In the genomic region with DNA sequence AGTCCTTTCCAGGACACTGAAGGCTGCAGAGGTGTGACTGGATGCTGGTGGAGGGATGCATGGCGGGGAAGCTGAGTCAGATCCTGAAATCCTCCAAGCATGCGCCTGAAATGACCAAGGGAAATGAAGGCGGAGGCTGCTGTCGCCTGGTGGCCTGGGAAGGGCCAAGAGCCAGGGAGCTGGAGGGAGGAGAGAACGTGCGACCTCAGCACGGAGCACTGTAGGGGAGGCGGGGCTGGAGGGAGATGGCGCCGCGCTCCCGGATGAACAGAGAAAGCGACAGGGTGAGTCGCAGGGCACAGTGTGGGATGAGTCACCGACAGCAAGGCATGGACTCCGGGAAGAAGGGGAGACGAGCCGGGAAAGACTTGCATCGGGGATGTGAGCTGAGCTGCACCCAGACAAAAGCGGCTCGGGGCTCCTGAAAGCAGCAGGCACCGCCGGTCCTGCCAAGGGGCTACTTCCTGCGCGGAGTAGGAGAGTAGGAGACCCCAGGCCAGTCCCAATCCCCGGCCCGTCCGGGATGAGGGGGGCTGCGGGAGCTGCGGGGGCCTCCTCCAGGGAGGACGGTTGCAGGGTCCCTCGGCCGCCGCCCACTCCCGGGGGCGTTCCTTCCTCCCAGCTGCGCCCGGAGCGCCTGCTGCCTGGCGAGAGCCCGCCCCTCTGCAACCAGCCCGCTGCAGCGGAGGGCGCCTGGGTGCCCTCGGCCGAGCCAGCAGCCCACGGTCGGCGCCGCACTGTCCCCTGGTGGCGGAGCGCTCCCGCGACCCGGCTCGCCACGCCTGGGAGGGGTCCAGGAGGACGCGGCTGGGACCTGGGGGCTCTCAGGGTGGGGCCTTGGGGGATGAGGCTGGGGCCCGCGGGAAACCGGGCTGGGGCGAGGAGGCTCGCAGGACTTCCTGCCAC, we compare ENCODE assay signal across 1 cellular context.
TF ChIP-seq lines count a peak whose summit lies in the region.

No MANE protein-coding gene starts in this region.

TF ChIP-seq in GM12878, 131 proteins besides CTCF, POLR2A, EP300 and RAD21 (continued from another document and continues in another):
- TF ChIP-seq NR2C2 (IDR thresholded peaks at IDR 0.05; ENCODE audit: borderline replicate concordance, control insufficient read depth, insufficient read length, low read depth), result no peak
- TF ChIP-seq TARDBP (IDR thresholded peaks at IDR 0.05; ENCODE audit: borderline replicate concordance), result no peak
- TF ChIP-seq ZNF24 (IDR thresholded peaks at IDR 0.05), result no peak
- no peak for TF ChIP-seq BCL3 (IDR thresholded peaks at IDR 0.05; ENCODE audit: borderline replicate concordance, insufficient read depth, low read depth, low read length, poor library complexity, severe bottlenecking)
- peak; percentile 85 for TF ChIP-seq GATAD2B (conservative IDR thresholded peaks at IDR 0.05; ENCODE audit: low read depth)
- no peak for TF ChIP-seq SREBF1 (IDR thresholded peaks at IDR 0.05; ENCODE audit: low read length)
- peak; percentile 71; the same call in 1 of the 2 replicates for TF ChIP-seq LARP7 (IDR thresholded peaks at IDR 0.05)
- no peak for TF ChIP-seq ZNF592 (IDR thresholded peaks at IDR 0.05)
- TF ChIP-seq, protein P1, sequence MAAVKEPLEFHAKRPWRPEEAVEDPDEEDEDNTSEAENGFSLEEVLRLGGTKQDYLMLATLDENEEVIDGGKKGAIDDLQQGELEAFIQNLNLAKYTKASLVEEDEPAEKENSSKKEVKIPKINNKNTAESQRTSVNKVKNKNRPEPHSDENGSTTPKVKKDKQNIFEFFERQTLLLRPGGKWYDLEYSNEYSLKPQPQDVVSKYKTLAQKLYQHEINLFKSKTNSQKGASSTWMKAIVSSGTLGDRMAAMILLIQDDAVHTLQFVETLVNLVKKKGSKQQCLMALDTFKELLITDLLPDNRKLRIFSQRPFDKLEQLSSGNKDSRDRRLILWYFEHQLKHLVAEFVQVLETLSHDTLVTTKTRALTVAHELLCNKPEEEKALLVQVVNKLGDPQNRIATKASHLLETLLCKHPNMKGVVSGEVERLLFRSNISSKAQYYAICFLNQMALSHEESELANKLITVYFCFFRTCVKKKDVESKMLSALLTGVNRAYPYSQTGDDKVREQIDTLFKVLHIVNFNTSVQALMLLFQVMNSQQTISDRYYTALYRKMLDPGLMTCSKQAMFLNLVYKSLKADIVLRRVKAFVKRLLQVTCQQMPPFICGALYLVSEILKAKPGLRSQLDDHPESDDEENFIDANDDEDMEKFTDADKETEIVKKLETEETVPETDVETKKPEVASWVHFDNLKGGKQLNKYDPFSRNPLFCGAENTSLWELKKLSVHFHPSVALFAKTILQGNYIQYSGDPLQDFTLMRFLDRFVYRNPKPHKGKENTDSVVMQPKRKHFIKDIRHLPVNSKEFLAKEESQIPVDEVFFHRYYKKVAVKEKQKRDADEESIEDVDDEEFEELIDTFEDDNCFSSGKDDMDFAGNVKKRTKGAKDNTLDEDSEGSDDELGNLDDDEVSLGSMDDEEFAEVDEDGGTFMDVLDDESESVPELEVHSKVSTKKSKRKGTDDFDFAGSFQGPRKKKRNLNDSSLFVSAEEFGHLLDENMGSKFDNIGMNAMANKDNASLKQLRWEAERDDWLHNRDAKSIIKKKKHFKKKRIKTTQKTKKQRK (IDR thresholded peaks at IDR 0.05; ENCODE audit: low read depth, low read length), result no peak
- TF ChIP-seq HDAC6 (IDR thresholded peaks at IDR 0.05; ENCODE audit: unreplicated experiment), result no peak
- no peak for TF ChIP-seq STAT1 (conservative IDR thresholded peaks at IDR 0.05)
- TF ChIP-seq RELB (IDR thresholded peaks at IDR 0.05; ENCODE audit: low read depth), result no peak
- no peak for TF ChIP-seq EGR1 (IDR thresholded peaks at IDR 0.05; ENCODE audit: borderline replicate concordance in 1 of 2, low read depth in 2 of 2, low read length in 2 of 2)
- no peak for TF ChIP-seq ZNF384 (IDR thresholded peaks at IDR 0.05; ENCODE audit: borderline replicate concordance, low read depth, low read length)
- TF ChIP-seq, protein P2, sequence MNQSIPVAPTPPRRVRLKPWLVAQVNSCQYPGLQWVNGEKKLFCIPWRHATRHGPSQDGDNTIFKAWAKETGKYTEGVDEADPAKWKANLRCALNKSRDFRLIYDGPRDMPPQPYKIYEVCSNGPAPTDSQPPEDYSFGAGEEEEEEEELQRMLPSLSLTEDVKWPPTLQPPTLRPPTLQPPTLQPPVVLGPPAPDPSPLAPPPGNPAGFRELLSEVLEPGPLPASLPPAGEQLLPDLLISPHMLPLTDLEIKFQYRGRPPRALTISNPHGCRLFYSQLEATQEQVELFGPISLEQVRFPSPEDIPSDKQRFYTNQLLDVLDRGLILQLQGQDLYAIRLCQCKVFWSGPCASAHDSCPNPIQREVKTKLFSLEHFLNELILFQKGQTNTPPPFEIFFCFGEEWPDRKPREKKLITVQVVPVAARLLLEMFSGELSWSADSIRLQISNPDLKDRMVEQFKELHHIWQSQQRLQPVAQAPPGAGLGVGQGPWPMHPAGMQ (IDR thresholded peaks at IDR 0.05; ENCODE audit: borderline replicate concordance), result no peak
- TF ChIP-seq ZZZ3 (IDR thresholded peaks at IDR 0.05; ENCODE audit: control insufficient read depth, insufficient read length, low read depth), result no peak
- no peak for TF ChIP-seq PML (IDR thresholded peaks at IDR 0.05; ENCODE audit: low read length)
- TF ChIP-seq CREM (IDR thresholded peaks at IDR 0.05; ENCODE audit: low read depth), result no peak
- no peak for TF ChIP-seq ZNF217 (IDR thresholded peaks at IDR 0.05)
- TF ChIP-seq, protein P3, sequence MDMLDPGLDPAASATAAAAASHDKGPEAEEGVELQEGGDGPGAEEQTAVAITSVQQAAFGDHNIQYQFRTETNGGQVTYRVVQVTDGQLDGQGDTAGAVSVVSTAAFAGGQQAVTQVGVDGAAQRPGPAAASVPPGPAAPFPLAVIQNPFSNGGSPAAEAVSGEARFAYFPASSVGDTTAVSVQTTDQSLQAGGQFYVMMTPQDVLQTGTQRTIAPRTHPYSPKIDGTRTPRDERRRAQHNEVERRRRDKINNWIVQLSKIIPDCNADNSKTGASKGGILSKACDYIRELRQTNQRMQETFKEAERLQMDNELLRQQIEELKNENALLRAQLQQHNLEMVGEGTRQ (IDR thresholded peaks at IDR 0.05; ENCODE audit: borderline replicate concordance, low read depth, low read length), result no peak
- TF ChIP-seq NRF1 (conservative IDR thresholded peaks at IDR 0.05; ENCODE audit: low read depth, low read length), result no peak
- no peak for TF ChIP-seq E2F4 (IDR thresholded peaks at IDR 0.05; ENCODE audit: low read depth, low read length)
- no peak for TF ChIP-seq SPI1 (IDR thresholded peaks at IDR 0.05; ENCODE audit: borderline replicate concordance, insufficient read depth, low read depth, low read length)
- peak; percentile 62 for TF ChIP-seq DPF2 (IDR thresholded peaks at IDR 0.05)
- TF ChIP-seq EZH2 (IDR thresholded peaks at IDR 0.05; ENCODE audit: borderline replicate concordance, control insufficient read depth, low read depth, low read length), result no peak
- no peak for TF ChIP-seq CBX5 (IDR thresholded peaks at IDR 0.05; ENCODE audit: low read depth)
- no peak for TF ChIP-seq CHD1 (IDR thresholded peaks at IDR 0.05; ENCODE audit: low read depth, low read length)
- no peak for TF ChIP-seq SREBF2 (IDR thresholded peaks at IDR 0.05; ENCODE audit: low read length)
- TF ChIP-seq NFXL1 (IDR thresholded peaks at IDR 0.05; ENCODE audit: borderline replicate concordance), result peak; percentile 91; the same call in 1 of the 2 replicates
- no peak for TF ChIP-seq EED (IDR thresholded peaks at IDR 0.05; ENCODE audit: low read depth)
- peak; percentile 58 for TF ChIP-seq SMC3 (IDR thresholded peaks at IDR 0.05; ENCODE audit: borderline replicate concordance, low read length)
- no peak for TF ChIP-seq RAD51 (IDR thresholded peaks at IDR 0.05)
- TF ChIP-seq, protein P4, sequence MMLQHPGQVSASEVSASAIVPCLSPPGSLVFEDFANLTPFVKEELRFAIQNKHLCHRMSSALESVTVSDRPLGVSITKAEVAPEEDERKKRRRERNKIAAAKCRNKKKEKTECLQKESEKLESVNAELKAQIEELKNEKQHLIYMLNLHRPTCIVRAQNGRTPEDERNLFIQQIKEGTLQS (IDR thresholded peaks at IDR 0.05; ENCODE audit: borderline replicate concordance, extremely low read depth, low read depth, low read length), result no peak
- TF ChIP-seq MTA2 (IDR thresholded peaks at IDR 0.05; ENCODE audit: low read depth), result 0 out of 2 replicates have a peak, but pooled peaks have one; percentile 18
- TF ChIP-seq SUZ12 (IDR thresholded peaks at IDR 0.05; ENCODE audit: unreplicated experiment), result no peak
- TF ChIP-seq BMI1 (IDR thresholded peaks at IDR 0.05; ENCODE audit: borderline replicate concordance), result no peak
- TF ChIP-seq, protein P5, sequence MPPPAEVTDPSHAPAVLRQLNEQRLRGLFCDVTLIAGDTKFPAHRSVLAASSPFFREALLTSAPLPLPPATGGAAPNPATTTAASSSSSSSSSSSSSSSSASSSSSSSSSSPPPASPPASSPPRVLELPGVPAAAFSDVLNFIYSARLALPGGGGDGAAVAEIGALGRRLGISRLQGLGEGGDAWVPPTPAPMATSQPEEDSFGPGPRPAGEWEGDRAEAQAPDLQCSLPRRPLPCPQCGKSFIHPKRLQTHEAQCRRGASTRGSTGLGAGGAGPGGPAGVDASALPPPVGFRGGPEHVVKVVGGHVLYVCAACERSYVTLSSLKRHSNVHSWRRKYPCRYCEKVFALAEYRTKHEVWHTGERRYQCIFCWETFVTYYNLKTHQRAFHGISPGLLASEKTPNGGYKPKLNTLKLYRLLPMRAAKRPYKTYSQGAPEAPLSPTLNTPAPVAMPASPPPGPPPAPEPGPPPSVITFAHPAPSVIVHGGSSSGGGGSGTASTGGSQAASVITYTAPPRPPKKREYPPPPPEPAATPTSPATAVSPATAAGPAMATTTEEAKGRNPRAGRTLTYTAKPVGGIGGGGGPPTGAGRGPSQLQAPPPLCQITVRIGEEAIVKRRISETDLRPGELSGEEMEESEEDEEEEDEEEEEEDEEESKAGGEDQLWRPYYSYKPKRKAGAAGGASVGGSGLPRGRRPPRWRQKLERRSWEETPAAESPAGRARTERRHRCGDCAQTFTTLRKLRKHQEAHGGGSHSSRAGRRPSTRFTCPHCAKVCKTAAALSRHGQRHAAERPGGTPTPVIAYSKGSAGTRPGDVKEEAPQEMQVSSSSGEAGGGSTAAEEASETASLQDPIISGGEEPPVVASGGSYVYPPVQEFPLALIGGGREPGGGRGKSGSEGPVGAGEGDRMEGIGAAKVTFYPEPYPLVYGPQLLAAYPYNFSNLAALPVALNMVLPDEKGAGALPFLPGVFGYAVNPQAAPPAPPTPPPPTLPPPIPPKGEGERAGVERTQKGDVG (CRISPR knock-in tag; IDR thresholded peaks at IDR 0.05), result no peak
